Comparison of ENCODE assay signal across 19 cellular contexts in the genomic region with DNA sequence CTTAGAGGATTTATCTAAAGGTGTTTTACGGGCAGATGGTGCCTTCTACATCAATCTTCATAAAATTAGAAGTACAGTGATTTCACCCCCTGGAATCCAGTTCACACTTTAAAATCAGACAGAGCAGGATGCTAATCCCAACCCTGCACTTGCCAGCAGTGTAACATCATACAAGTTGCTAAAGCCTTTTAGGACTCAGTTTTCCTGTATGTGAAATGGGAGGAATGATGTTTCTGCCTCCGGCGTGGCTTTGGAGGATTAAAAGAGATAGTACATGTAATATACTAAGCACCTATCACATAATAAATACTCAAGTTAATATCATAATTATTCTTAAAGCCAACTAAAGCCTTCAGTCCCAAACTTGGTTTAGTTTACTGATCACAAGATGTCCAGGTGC.
DNase-seq lines count a peak whose midpoint lies in the region; ATAC-seq, FAIRE-seq and TF ChIP-seq lines count a peak whose summit lies in the region.
"Had no signal": no experiment of that assay in that cellular context is flagged by ENCODE, and none has a peak within 500 bp of the region (broad histone marks: within the 10 kb centered on the region; RNA-seq: fewer than 3 reads in every experiment).

No MANE protein-coding gene starts in this region.

- intact Hi-C loops in IMR-90 (cut with micrococcal nuclease) (no loop called here), K562 (cut with micrococcal nuclease) (no loop called here)

- H3K4me2 ChIP-seq in IMR-90 (ENCODE audit: low read depth, low read length) (no peak overlapping the region), K562 (ENCODE audit: insufficient read depth, low read length) (no peak overlapping the region)
- H3K4me2 ChIP-seq: A549; BLaER1 treated with 17β-estradiol and CSF1 and Interleukin-3, amounts not matched to agents 10 nM and 100 nM had no signal

- H4K91ac ChIP-seq in IMR-90 (ENCODE audit: insufficient read depth, low read depth, low read length), result no peak overlapping the region

- dilution Hi-C loops in IMR-90 (cut with HindIII; ENCODE audit: low sequenced_read_pairs, unreplicated experiment), result no loop called here

- TF ChIP-seq CTCF in IMR-90 (conservative IDR thresholded peaks at IDR 0.05; ENCODE audit: low read depth, low read length) (no peak), K562 (IDR thresholded peaks at IDR 0.05 in 2 of 3, conservative IDR thresholded peaks at IDR 0.05 in 1 of 3; ENCODE audit: insufficient read depth in 2 of 3, low read depth in 1 of 3, low read length in 3 of 3) (no peak)

- no peak overlapping the region for H3K18ac ChIP-seq in IMR-90 (ENCODE audit: low read depth, low read length)

- peak overlapping the region; percentile 19; the same call in 1 of the 2 replicates for H3K4ac ChIP-seq in IMR-90 (ENCODE audit: low read depth, low read length)

- no peak for TF ChIP-seq EP300 in K562 (IDR thresholded peaks at IDR 0.05; ENCODE audit: low read length)

- no peak overlapping the region for H3K4me3 ChIP-seq in IMR-90 (ENCODE audit: insufficient read depth, low read depth, low read length)
- no peak overlapping the region for H3K4me3 ChIP-seq in K562
- H3K4me3 ChIP-seq: A549; BLaER1 treated with 17β-estradiol and CSF1 and Interleukin-3, amounts not matched to agents 10 nM and 100 nM had no signal

- no peaks in the 10 kb centered on the region for H4K20me1 ChIP-seq in IMR-90 (ENCODE audit: insufficient read depth, low read length)
- no peaks in the 10 kb centered on the region; the same call in 1 of the 2 replicates for H4K20me1 ChIP-seq in K562 (replicated peaks; ENCODE audit: control insufficient read depth, insufficient read depth, low read length)
- H4K20me1 ChIP-seq: BLaER1 treated with 17β-estradiol and CSF1 and Interleukin-3, amounts not matched to agents 10 nM and 100 nM had no signal

- H3K14ac ChIP-seq in IMR-90 (replicated peaks; ENCODE audit: low read depth, low read length), result no peak overlapping the region

- no peak overlapping the region for H2BK5ac ChIP-seq in IMR-90 (ENCODE audit: low read depth, low read length, poor library complexity, severe bottlenecking)

- no peak for FAIRE-seq in K562 (lab: Jason Lieb, UNC)
- FAIRE-seq: A549, D721Med, GM12891, GM19239 had no signal

- H2BK15ac ChIP-seq in IMR-90 (ENCODE audit: low read depth, low read length), result 0 out of 3 replicates have a peak overlapping the region, but pooled peaks have one; percentile 48

- no peak overlapping the region for H2BK120ac ChIP-seq in IMR-90 (ENCODE audit: low read depth, low read length)

- no peak for TF ChIP-seq POLR2A in IMR-90 (IDR thresholded peaks at IDR 0.05; ENCODE audit: low read depth, low read length)
- no peak for TF ChIP-seq POLR2A in K562 (conservative IDR thresholded peaks at IDR 0.05)

- no peaks in the 10 kb centered on the region for H3K79me2 ChIP-seq in K562 (ENCODE audit: control insufficient read depth, insufficient read depth, low read length)

- H4K8ac ChIP-seq in IMR-90 (ENCODE audit: low read depth in 2 of 2, low read length in 2 of 2), result no peak overlapping the region

- ATAC-seq in IMR-90 (ENCODE audit: low read depth) (no peak), K562 (no peak)
- ATAC-seq: A549; CD8-positive, alpha-beta T cell had no signal

- WGBS in IMR-90 (ENCODE audit: extremely low coverage in 2 of 2, insufficient read length in 1 of 2), 2 experiments, result no CpG with 5 or more reads among the region's 3 CpGs
- 2% methylated on average over 3 of the region's 3 CpGs for WGBS in K562 (ENCODE audit: insufficient coverage, low coverage, missing lambda C conversion rate)

- H3K36me3 ChIP-seq in IMR-90 (ENCODE audit: control insufficient read depth, insufficient read depth, low read length) (no peaks in the 10 kb centered on the region), K562 (ENCODE audit: control insufficient read depth, insufficient read depth, low read length) (no peaks in the 10 kb centered on the region)
- H3K36me3 ChIP-seq: BLaER1 treated with 17β-estradiol and CSF1 and Interleukin-3, amounts not matched to agents 10 nM and 100 nM had no signal

- BruUV-seq in IMR-90 (replicated peaks; lab: Mats Ljungman, UMichigan) (no TSS peak), K562 (replicated peaks; lab: Mats Ljungman, UMichigan) (no TSS peak)

- peak; percentile 32 for DNase-seq in NCI-H82 (lab: John Stamatoyannopoulos, UW)
- DNase-seq in NCI-H82 treated with DMSO at 0.1 percent for 48 hours (lab: John Stamatoyannopoulos, UW; ENCODE audit: unreplicated experiment), result no peak
- DNase-seq in IMR-90, result no peak
- DNase-seq in K562 (ENCODE audit: extremely low read depth in 1 of 4, low spot score in 3 of 4), result no peak
- no peak for DNase-seq in activated T-cell treated with anti-CD3 and anti-CD28 coated beads for 4 hours
- DNase-seq: AML-193; Caco-2; Calu3; CD4-positive, alpha-beta T cell; CD8-positive, alpha-beta T cell; DMS79 treated with DMSO at 0.1 percent for 48 hours; GF-D8 had no signal

- no peaks in the 10 kb centered on the region for H3K79me1 ChIP-seq in IMR-90 (ENCODE audit: low read depth in 1 of 2, low read length in 2 of 2)

- H2AFZ ChIP-seq in IMR-90 (replicated peaks; ENCODE audit: low read length, poor library complexity), result no peak overlapping the region
- no peak overlapping the region for H2AFZ ChIP-seq in K562 (ENCODE audit: low read depth, low read length)

- H3K27ac ChIP-seq in IMR-90 (ENCODE audit: insufficient read depth, low read length) (no peak overlapping the region), K562 (ENCODE audit: extremely low read depth, low read depth, low read length) (no peak overlapping the region)
- H3K27ac ChIP-seq: 22Rv1; A549; BLaER1 treated with 17β-estradiol and CSF1 and Interleukin-3, amounts not matched to agents 10 nM and 100 nM; C4-2B had no signal

- H2AK9ac ChIP-seq in IMR-90 (replicated peaks; ENCODE audit: low read depth, low read length, poor library complexity), result no peak overlapping the region

- 0 out of 2 replicates have a peak overlapping the region, but pooled peaks have one; percentile 4 for H2BK20ac ChIP-seq in IMR-90 (ENCODE audit: low read depth, low read length)

- H3K4me1 ChIP-seq in IMR-90 (ENCODE audit: control insufficient read depth, insufficient read depth, low read length) (peaks cover under 1% of the 10 kb centered on the region; the same call in 1 of the 2 replicates), K562 (replicated peaks in 1 of 2; ENCODE audit: control insufficient read depth in 2 of 2, insufficient read depth in 2 of 2, low read length in 2 of 2) (no peaks in the 10 kb centered on the region; a peak in 1 of 5 replicates)
- H3K4me1 ChIP-seq: A549, Caco-2 had no signal

- H3K23ac ChIP-seq in IMR-90 (ENCODE audit: low read depth, low read length), result no peak overlapping the region

- in situ Hi-C loops in IMR-90 (cut with MboI; ENCODE audit: low sequenced_read_pairs) (loop anchor here (25.0 kb wide), 1 partner anchor 611 kb away; no protein-coding TSS in a partner anchor), K562 (cut with MboI) (no loop called here)

- POLR2A ChIA-PET in IMR-90 (lab: Charles Lee; ENCODE audit: unreplicated experiment) (no interaction called here), K562 (lab: Yijun Ruan, JAX) (no interaction called here)

- H4K5ac ChIP-seq in IMR-90 (ENCODE audit: low read depth, low read length), result no peak overlapping the region

- TF ChIP-seq RAD21 in IMR-90 (IDR thresholded peaks at IDR 0.05; ENCODE audit: low read length) (no peak), K562 (CRISPR knock-in tag; conservative IDR thresholded peaks at IDR 0.05 in 1 of 2, IDR thresholded peaks at IDR 0.05 in 1 of 2) (no peak)

- peak overlapping the region; percentile 5; the same call in 1 of the 2 replicates for H2AK5ac ChIP-seq in IMR-90 (ENCODE audit: low read depth, low read length)

- peaks cover 10% of the 10 kb centered on the region for H3K9me3 ChIP-seq in IMR-90 (ENCODE audit: control insufficient read depth, insufficient read depth, low read length)
- H3K9me3 ChIP-seq in K562 (replicated peaks; ENCODE audit: control insufficient read depth, insufficient read depth, low read depth, low read length), result no peaks in the 10 kb centered on the region
- H3K9me3 ChIP-seq: Caco-2 had no signal

- H3K9ac ChIP-seq in IMR-90 (ENCODE audit: low read depth, low read length), result no peak overlapping the region
- no peak overlapping the region for H3K9ac ChIP-seq in K562 (ENCODE audit: insufficient read depth in 1 of 2, low read depth in 2 of 2, low read length in 2 of 2)
- H3K9ac ChIP-seq: BLaER1 treated with 17β-estradiol and CSF1 and Interleukin-3, amounts not matched to agents 10 nM and 100 nM had no signal

- H3K56ac ChIP-seq in IMR-90 (ENCODE audit: extremely low read depth, insufficient read depth, low read length), result no peak overlapping the region

- no peaks in the 10 kb centered on the region for H3K9me1 ChIP-seq in IMR-90 (ENCODE audit: insufficient read depth, low read length)
- H3K9me1 ChIP-seq in K562 (ENCODE audit: control insufficient read depth, insufficient read depth, low read length), result no peaks in the 10 kb centered on the region

- H3K27me3 ChIP-seq in IMR-90 (ENCODE audit: control insufficient read depth, insufficient read depth, low read length) (no peaks in the 10 kb centered on the region), K562 (ENCODE audit: control insufficient read depth in 2 of 2, insufficient read depth in 2 of 2, low read length in 2 of 2) (no peaks in the 10 kb centered on the region; a peak in 2 of 5 replicates)
- H3K27me3 ChIP-seq: BLaER1 treated with 17β-estradiol and CSF1 and Interleukin-3, amounts not matched to agents 10 nM and 100 nM had no signal

- CTCF ChIA-PET in IMR-90 (lab: Yijun Ruan, JAX) (no interaction called here), K562 (lab: Yijun Ruan, JAX; ENCODE audit: low intra/inter-chr PET ratio) (no interaction called here)

TF ChIP-seq in IMR-90, 13 proteins besides CTCF, POLR2A, EP300 and RAD21 (continues in another document):
- TF ChIP-seq MAZ (IDR thresholded peaks at IDR 0.05; ENCODE audit: borderline replicate concordance, low read depth, low read length) (no peak), BHLHE40 (IDR thresholded peaks at IDR 0.05; ENCODE audit: low read depth, low read length) (no peak), FOS (IDR thresholded peaks at IDR 0.05; ENCODE audit: low read depth, low read length) (no peak), NFE2L2 (IDR thresholded peaks at IDR 0.05; ENCODE audit: low read depth, low read length) (no peak)

TF ChIP-seq in K562, 482 proteins besides CTCF, POLR2A, EP300 and RAD21:
- TF ChIP-seq ZSCAN32 (CRISPR knock-in tag; IDR thresholded peaks at IDR 0.05) (no peak), RBM25 (IDR thresholded peaks at IDR 0.05; ENCODE audit: low read depth, low read length, severe bottlenecking) (peak; percentile 76)
